Comparison of ENCODE assay signal across 1 cellular context in the genomic region with DNA sequence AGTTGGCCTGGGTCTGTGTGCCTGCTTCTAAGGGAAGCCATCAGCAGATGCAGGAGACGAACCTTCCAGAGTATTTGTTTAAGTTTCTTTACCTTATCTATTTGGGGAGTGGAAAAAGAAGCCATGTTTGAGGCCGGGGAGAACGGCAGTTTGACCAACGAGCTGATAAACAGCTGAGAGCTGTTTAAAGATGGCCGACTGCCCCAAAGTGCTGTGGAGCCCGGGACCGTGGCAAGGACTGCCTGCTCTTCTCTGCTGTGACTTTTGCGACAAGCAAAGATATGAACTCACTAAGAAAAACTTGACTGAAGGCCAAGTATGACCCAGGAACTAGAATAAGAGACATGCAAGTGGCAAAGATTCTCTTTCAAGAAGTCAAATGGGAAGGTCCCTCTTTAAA.
TF ChIP-seq lines count a peak whose summit lies in the region.

No MANE protein-coding gene starts in this region.

TF ChIP-seq in GM23338, 12 proteins besides CTCF, POLR2A, EP300 and RAD21 (continued from another document):
- TF ChIP-seq, protein P1, sequence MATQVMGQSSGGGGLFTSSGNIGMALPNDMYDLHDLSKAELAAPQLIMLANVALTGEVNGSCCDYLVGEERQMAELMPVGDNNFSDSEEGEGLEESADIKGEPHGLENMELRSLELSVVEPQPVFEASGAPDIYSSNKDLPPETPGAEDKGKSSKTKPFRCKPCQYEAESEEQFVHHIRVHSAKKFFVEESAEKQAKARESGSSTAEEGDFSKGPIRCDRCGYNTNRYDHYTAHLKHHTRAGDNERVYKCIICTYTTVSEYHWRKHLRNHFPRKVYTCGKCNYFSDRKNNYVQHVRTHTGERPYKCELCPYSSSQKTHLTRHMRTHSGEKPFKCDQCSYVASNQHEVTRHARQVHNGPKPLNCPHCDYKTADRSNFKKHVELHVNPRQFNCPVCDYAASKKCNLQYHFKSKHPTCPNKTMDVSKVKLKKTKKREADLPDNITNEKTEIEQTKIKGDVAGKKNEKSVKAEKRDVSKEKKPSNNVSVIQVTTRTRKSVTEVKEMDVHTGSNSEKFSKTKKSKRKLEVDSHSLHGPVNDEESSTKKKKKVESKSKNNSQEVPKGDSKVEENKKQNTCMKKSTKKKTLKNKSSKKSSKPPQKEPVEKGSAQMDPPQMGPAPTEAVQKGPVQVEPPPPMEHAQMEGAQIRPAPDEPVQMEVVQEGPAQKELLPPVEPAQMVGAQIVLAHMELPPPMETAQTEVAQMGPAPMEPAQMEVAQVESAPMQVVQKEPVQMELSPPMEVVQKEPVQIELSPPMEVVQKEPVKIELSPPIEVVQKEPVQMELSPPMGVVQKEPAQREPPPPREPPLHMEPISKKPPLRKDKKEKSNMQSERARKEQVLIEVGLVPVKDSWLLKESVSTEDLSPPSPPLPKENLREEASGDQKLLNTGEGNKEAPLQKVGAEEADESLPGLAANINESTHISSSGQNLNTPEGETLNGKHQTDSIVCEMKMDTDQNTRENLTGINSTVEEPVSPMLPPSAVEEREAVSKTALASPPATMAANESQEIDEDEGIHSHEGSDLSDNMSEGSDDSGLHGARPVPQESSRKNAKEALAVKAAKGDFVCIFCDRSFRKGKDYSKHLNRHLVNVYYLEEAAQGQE (IDR thresholded peaks at IDR 0.05; ENCODE audit: unreplicated experiment) = no peak
- TF ChIP-seq JUNB (IDR thresholded peaks at IDR 0.05; ENCODE audit: unreplicated experiment) (no peak), STAT1 (IDR thresholded peaks at IDR 0.05; ENCODE audit: unreplicated experiment) (no peak), EZH2phosphoT487 (IDR thresholded peaks at IDR 0.05; ENCODE audit: unreplicated experiment) (no peak)
